19 cellular contexts compared by ENCODE assay signal in the genomic region with DNA sequence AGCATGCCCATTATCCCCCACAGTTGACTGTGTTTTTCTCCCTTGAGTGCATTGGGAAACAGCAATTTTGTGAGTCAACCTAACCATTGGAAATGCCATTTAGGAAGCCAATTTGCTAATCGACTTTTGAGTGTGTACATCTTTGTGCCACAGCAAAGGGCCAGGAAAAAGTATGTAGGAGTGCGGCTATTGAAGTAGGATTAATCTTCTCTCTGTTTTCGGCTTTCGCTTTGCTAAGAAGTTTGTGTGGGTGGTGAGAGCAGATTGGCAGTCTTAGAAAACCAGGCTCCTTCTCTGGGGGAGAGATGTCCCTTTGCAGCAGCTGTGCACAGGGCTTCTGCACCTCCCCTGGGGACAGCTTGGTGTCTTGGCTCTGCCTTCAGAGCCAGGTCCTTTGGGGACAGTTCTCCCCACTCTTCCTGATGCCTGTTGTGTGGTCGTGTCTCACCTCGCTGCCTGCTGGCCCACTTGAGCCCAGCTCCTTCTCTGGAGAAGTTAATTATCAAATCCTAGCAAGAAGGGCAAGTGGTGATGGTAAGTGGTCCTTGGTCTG.
DNase-seq lines count a peak whose midpoint lies in the region; ATAC-seq, FAIRE-seq and TF ChIP-seq lines count a peak whose summit lies in the region.
"Had no signal": no experiment of that assay in that cellular context is flagged by ENCODE, and none has a peak within 500 bp of the region (broad histone marks: within the 10 kb centered on the region; RNA-seq: fewer than 3 reads in every experiment).

No MANE protein-coding gene starts in this region.

- H3K4me3 ChIP-seq in KMS-11 (IDR thresholded peaks at IDR 0.05; ENCODE audit: insufficient read depth, low read depth, low read length) (no peak overlapping the region), astrocyte (ENCODE audit: insufficient read depth, low read depth, low read length) (no peak overlapping the region), neuronal stem cell (ENCODE audit: low read length in 2 of 2) (no peak overlapping the region), upper lobe of right lung (no peak overlapping the region), body of pancreas (no peak overlapping the region)
- H3K4me3 ChIP-seq: SK-N-MC had no signal

- no peak for TF ChIP-seq POLR2A in body of pancreas (IDR thresholded peaks at IDR 0.05)

- WGBS in neuronal stem cell (ENCODE audit: extremely low coverage in 2 of 2, insufficient read length in 2 of 2, insufficient replicate concordance in 1 of 2), 2 donors, result no CpG with 5 or more reads among the region's 6 CpGs
- 66 to 81% methylated on average over 4 to 6 of the region's 6 CpGs for WGBS in body of pancreas, 2 donors

- H3K23ac ChIP-seq in neuronal stem cell (ENCODE audit: low read depth, low read length, poor library complexity), result no peak overlapping the region

- no peak overlapping the region for H3K4ac ChIP-seq in neuronal stem cell (ENCODE audit: low read length)

- no peak overlapping the region for H4K91ac ChIP-seq in neuronal stem cell (ENCODE audit: low read depth, low read length, poor library complexity)

- no peaks in the 10 kb centered on the region for H3K4me1 Mint-ChIP-seq in astrocyte (ENCODE audit: low read depth, unreplicated experiment)

- no peak overlapping the region for H3K27ac Mint-ChIP-seq in astrocyte (ENCODE audit: unreplicated experiment)
- H3K27ac Mint-ChIP-seq: CD8-positive, alpha-beta memory T cell had no signal

- H3K79me2 ChIP-seq in KMS-11 (ENCODE audit: insufficient read depth, low read depth) (no peaks in the 10 kb centered on the region), astrocyte (ENCODE audit: insufficient read depth, low read length) (no peaks in the 10 kb centered on the region)

- no peak for TF ChIP-seq CTCF in KMS-11 (conservative IDR thresholded peaks at IDR 0.05; ENCODE audit: low read depth, low read length)
- TF ChIP-seq CTCF in astrocyte (IDR thresholded peaks at IDR 0.05; ENCODE audit: insufficient read depth, low read depth, low read length), result no peak
- TF ChIP-seq CTCF in upper lobe of right lung (IDR thresholded peaks at IDR 0.05), result no peak
- no peak for TF ChIP-seq CTCF in body of pancreas (IDR thresholded peaks at IDR 0.05)

- H3K9ac ChIP-seq in KMS-11, result no peak overlapping the region
- H3K9ac ChIP-seq in astrocyte (ENCODE audit: low read length), result no peak overlapping the region
- H3K9ac ChIP-seq in neuronal stem cell (ENCODE audit: low read depth, low read length, poor library complexity), result no peak overlapping the region

- no peak overlapping the region for H2BK15ac ChIP-seq in neuronal stem cell (ENCODE audit: low read length)

- H3K4me2 ChIP-seq in KMS-11, result peak overlapping the region; percentile 33; the same call in 1 of the 2 replicates
- no peak overlapping the region for H3K4me2 ChIP-seq in astrocyte (ENCODE audit: low read length)
- H3K4me2 ChIP-seq in neuronal stem cell (ENCODE audit: insufficient read depth, low read length, poor library complexity, severe bottlenecking), result no peak overlapping the region

- H3K36me3 Mint-ChIP-seq in astrocyte (ENCODE audit: low read depth, unreplicated experiment), result no peaks in the 10 kb centered on the region

- H3K36me3 ChIP-seq in KMS-11 (ENCODE audit: insufficient read depth) (no peaks in the 10 kb centered on the region), astrocyte (ENCODE audit: insufficient read depth, low read length) (no peaks in the 10 kb centered on the region), neuronal stem cell (replicated peaks in 1 of 2; ENCODE audit: control insufficient read depth in 2 of 2, insufficient read depth in 2 of 2, low read length in 2 of 2) (no peaks in the 10 kb centered on the region), upper lobe of right lung (no peaks in the 10 kb centered on the region), body of pancreas (replicated peaks in 1 of 2; ENCODE audit: insufficient read depth in 1 of 2, low read depth in 2 of 2) (no peaks in the 10 kb centered on the region)

- H4K8ac ChIP-seq in neuronal stem cell (ENCODE audit: low read depth, low read length), result no peak overlapping the region

- ATAC-seq in HG03457 (IDR thresholded peaks at IDR 0.05; ENCODE audit: unreplicated experiment) (no peak), upper lobe of right lung (no peak), body of pancreas (no peak)

- no peak overlapping the region; the same call in 1 of the 2 replicates for H3K27ac ChIP-seq in KMS-11
- no peak overlapping the region for H3K27ac ChIP-seq in astrocyte (ENCODE audit: low read depth, low read length)
- H3K27ac ChIP-seq in neuronal stem cell (replicated peaks; ENCODE audit: low read length), result peak overlapping the region; percentile 46
- no peak overlapping the region for H3K27ac ChIP-seq in upper lobe of right lung
- H3K27ac ChIP-seq in body of pancreas, result no peak overlapping the region
- H3K27ac ChIP-seq: SK-N-MC had no signal

- no peak overlapping the region for H2BK5ac ChIP-seq in neuronal stem cell (ENCODE audit: low read length)

- no peaks in the 10 kb centered on the region for H3K9me3 Mint-ChIP-seq in astrocyte (ENCODE audit: unreplicated experiment)
- H3K9me3 Mint-ChIP-seq: CD8-positive, alpha-beta memory T cell had no signal

- peaks cover 5% of the 10 kb centered on the region for H3K27me3 Mint-ChIP-seq in astrocyte (ENCODE audit: low read depth, unreplicated experiment)

- intact Hi-C loops in upper lobe of right lung (cut with DNase I), result no loop called here
- intact Hi-C loops in body of pancreas (cut with DNase I), result no loop called here

- H3K18ac ChIP-seq in neuronal stem cell (ENCODE audit: low read length), result peak overlapping the region; percentile 64

- DNase-seq in Ammon's horn (ENCODE audit: low spot score) (peak; percentile 16), astrocyte (ENCODE audit: low read depth) (no peak), neuronal stem cell (ENCODE audit: low spot score) (no peak), upper lobe of right lung (no peak), body of pancreas (no peak)
- DNase-seq: C1 segment of cervical spinal cord; CD8-positive, alpha-beta memory T cell; H7; NCI-H1417 treated with DMSO at 0.1 percent for 48 hours; NCI-H187 treated with DMSO at 0.1 percent for 48 hours; NCI-H446; NCI-H526 treated with DMSO at 0.1 percent for 48 hours; NK-92 treated with Interleukin-12 subunit alpha and Interleukin-12 subunit beta, amount 100 ng/mL, for 24 hours; OCI-M1; SHP77 had no signal

- H3K4me3 Mint-ChIP-seq in astrocyte (ENCODE audit: unreplicated experiment), result no peak overlapping the region
- H3K4me3 Mint-ChIP-seq: CD8-positive, alpha-beta memory T cell had no signal

- no peak overlapping the region for H2BK120ac ChIP-seq in neuronal stem cell (ENCODE audit: low read depth, low read length)

- H3K4me1 ChIP-seq in KMS-11 (ENCODE audit: low read depth, poor library complexity, severe bottlenecking), result peaks cover 92% of the 10 kb centered on the region
- no peaks in the 10 kb centered on the region for H3K4me1 ChIP-seq in astrocyte (ENCODE audit: insufficient read depth, low read length)
- peaks cover 0 to 8% of the 10 kb centered on the region in 2 donors for H3K4me1 ChIP-seq in neuronal stem cell (ENCODE audit: control insufficient read depth in 2 of 2, insufficient read depth in 1 of 2, low read depth in 1 of 2, low read length in 2 of 2)
- no peaks in the 10 kb centered on the region for H3K4me1 ChIP-seq in upper lobe of right lung
- no peaks in the 10 kb centered on the region for H3K4me1 ChIP-seq in body of pancreas

- H3K27me3 ChIP-seq in KMS-11 (ENCODE audit: insufficient read depth, low read depth), result no peaks in the 10 kb centered on the region
- H3K27me3 ChIP-seq in astrocyte (ENCODE audit: insufficient read depth, low read length), result peaks cover 2% of the 10 kb centered on the region
- peaks cover 0 to 17% (median 0%) of the 10 kb centered on the region in 3 experiments for H3K27me3 ChIP-seq in neuronal stem cell (ENCODE audit: control insufficient read depth in 3 of 3, insufficient read depth in 3 of 3, low read depth in 1 of 3, low read length in 3 of 3)
- H3K27me3 ChIP-seq in upper lobe of right lung, result no peaks in the 10 kb centered on the region
- no peaks in the 10 kb centered on the region for H3K27me3 ChIP-seq in body of pancreas

- H3K9me3 ChIP-seq in astrocyte (ENCODE audit: insufficient read depth, low read depth, low read length) (no peaks in the 10 kb centered on the region), neuronal stem cell (replicated peaks in 1 of 2; ENCODE audit: control insufficient read depth in 2 of 2, insufficient read depth in 1 of 2, low read depth in 1 of 2, low read length in 2 of 2) (peaks cover 0 to 2% of the 10 kb centered on the region in 2 donors), upper lobe of right lung (no peaks in the 10 kb centered on the region), body of pancreas (no peaks in the 10 kb centered on the region)

- H3K79me1 ChIP-seq in neuronal stem cell (ENCODE audit: low read depth, low read length), result no peaks in the 10 kb centered on the region

- H3K14ac ChIP-seq in neuronal stem cell (ENCODE audit: low read length), result no peak overlapping the region

- H2BK12ac ChIP-seq in neuronal stem cell (ENCODE audit: low read length), result no peak overlapping the region

- H4K20me1 ChIP-seq in KMS-11 (ENCODE audit: insufficient read depth), result no peaks in the 10 kb centered on the region
- H4K20me1 ChIP-seq in astrocyte (ENCODE audit: insufficient read depth, low read length), result no peaks in the 10 kb centered on the region

- no peak overlapping the region for H2AK5ac ChIP-seq in neuronal stem cell (ENCODE audit: low read depth, low read length)

- H2AFZ ChIP-seq in KMS-11 (ENCODE audit: low read depth) (no peak overlapping the region), astrocyte (ENCODE audit: low read depth, low read length) (no peak overlapping the region), neuronal stem cell (ENCODE audit: low read length) (no peak overlapping the region)

- FAIRE-seq in astrocyte (lab: Jason Lieb, UNC), result peak; percentile 9
- FAIRE-seq: A204.1 had no signal
